In genomic region chr2:122422384-122422991, GRCh38 we compare ENCODE assay signal across 18 cellular contexts.
"Had no signal": no experiment of that assay in that cellular context is flagged by ENCODE, and none has a peak within 500 bp of the region (broad histone marks: within the 10 kb centered on the region; RNA-seq: fewer than 3 reads in every experiment).

No MANE protein-coding gene starts in this region.

- H3K27me3 ChIP-seq: cardiac muscle cell had no signal

- H3K27ac ChIP-seq: cardiac muscle cell had no signal

- H3K4me3 ChIP-seq: cardiac muscle cell had no signal

- H3K36me3 ChIP-seq: cardiac muscle cell had no signal

- DNase-seq: activated B cell treated with CpG ODN at 0.5 μM for 24 hours; activated CD4-positive, alpha-beta T cell treated with anti-CD3 and anti-CD28 coated beads for 1 hour; activated CD4-positive, alpha-beta T cell treated with anti-CD3 and anti-CD28 coated beads, Interleukin-2, amount 50 U/mL, for 1 hour; activated CD8-positive, alpha-beta memory T cell treated with anti-CD3 and anti-CD28 coated beads, Interleukin-2, amount 50 U/mL, for 48 hours; activated CD8-positive, alpha-beta T cell treated with anti-CD3 and anti-CD28 coated beads for 36 hours; activated naive CD4-positive, alpha-beta T cell treated with anti-CD3 and anti-CD28 coated beads, Interleukin-2, amount 50 U/mL, for 16 hours; activated naive CD8-positive, alpha-beta T cell treated with anti-CD3 and anti-CD28 coated beads, Interleukin-2, amount 10 ng/mL, durations not matched to agents 7 days and 5 days; activated T-cell treated with anti-CD3 and anti-CD28 coated beads, Interleukin-2, amount 50 U/mL, for 1 hour; aorta; NCI-H146; NCI-H187 treated with DMSO at 0.1 percent for 48 hours; NCI-H2081 treated with DMSO at 0.1 percent for 48 hours; NCI-H446; NCI-H524; SHP77 treated with DMSO at 0.1 percent for 48 hours; T1000 had no signal

- ATAC-seq: activated CD8-positive, alpha-beta T cell treated with anti-CD3 and anti-CD28 coated beads for 36 hours; PC-3 had no signal
